8 cellular contexts compared by ENCODE assay signal in genomic region chr5:103086547-103086946, GRCh38.
"Had no signal": no experiment of that assay in that cellular context is flagged by ENCODE, and none has a peak within 500 bp of the region (broad histone marks: within the 10 kb centered on the region; RNA-seq: fewer than 3 reads in every experiment).

No MANE protein-coding gene starts in this region.

- DNase-seq: GM23248, GOT3, H7, HFFc6, IMR-90 had no signal

- H3K4me3 ChIP-seq: GM23248, HAP-1 had no signal

- H3K27ac ChIP-seq: GM23248 had no signal

- H3K9ac ChIP-seq: GM23248 had no signal

- H3K4me1 ChIP-seq: HAP-1 had no signal

- H3K9me3 ChIP-seq: HAP-1 had no signal

- FAIRE-seq: HTR-8/SVneo had no signal

- H3K36me3 ChIP-seq: HAP-1 had no signal

- H2AFZ ChIP-seq: GM23248 had no signal

- ATAC-seq: HCT116 had no signal

- H3K4me3 Mint-ChIP-seq: HFFc6 had no signal

- H3K27ac Mint-ChIP-seq: HFFc6 had no signal
